22 cellular contexts compared by ENCODE assay signal in genomic region chr2:133146893-133147292, GRCh38.
A peak's percentile ranks its signal among the peaks of the same experiment; 100 is the strongest.
DNase-seq lines count a peak whose midpoint lies in the region; TF ChIP-seq lines count a peak whose summit lies in the region.
"Had no signal": no experiment of that assay in that cellular context is flagged by ENCODE, and none has a peak within 500 bp of the region (broad histone marks: within the 10 kb centered on the region; RNA-seq: fewer than 3 reads in every experiment).

No MANE protein-coding gene starts in this region.

- no peaks in the 10 kb centered on the region for H3K4me1 ChIP-seq in BE2C
- H3K4me1 ChIP-seq: Caco-2, esophagus squamous epithelium, heart left ventricle, tibial nerve had no signal

- H3K27me3 ChIP-seq in BE2C, result no peaks in the 10 kb centered on the region
- H3K27me3 ChIP-seq: cardiac muscle cell, esophagus squamous epithelium, heart left ventricle, tibial nerve had no signal

- H3K36me3 ChIP-seq in BE2C, result no peaks in the 10 kb centered on the region
- H3K36me3 ChIP-seq: cardiac muscle cell, esophagus squamous epithelium, heart left ventricle, tibial nerve had no signal

- H3K4me3 Mint-ChIP-seq in HFFc6, result no peak overlapping the region
- H3K4me3 Mint-ChIP-seq: B cell had no signal

- H3K9me3 Mint-ChIP-seq in HFFc6, result no peaks in the 10 kb centered on the region

- no peaks in the 10 kb centered on the region for H3K9me3 ChIP-seq in BE2C
- H3K9me3 ChIP-seq: Caco-2, esophagus squamous epithelium, heart left ventricle had no signal

- no peaks in the 10 kb centered on the region for H3K36me3 Mint-ChIP-seq in HFFc6 (ENCODE audit: low read depth)

- no peak overlapping the region for H3K27ac ChIP-seq in VCaP
- H3K27ac ChIP-seq: cardiac muscle cell, esophagus squamous epithelium, heart left ventricle, tibial nerve had no signal

- H3K4me3 ChIP-seq in AG09309 (ENCODE audit: control insufficient read depth, low read depth, low read length) (no peak overlapping the region), BE2C (ENCODE audit: low read depth, low read length) (no peak overlapping the region)
- H3K4me3 ChIP-seq: cardiac muscle cell, esophagus squamous epithelium, heart left ventricle, tibial nerve had no signal

- H3K27ac Mint-ChIP-seq in HFFc6, result no peak overlapping the region
- H3K27ac Mint-ChIP-seq: B cell had no signal

- no peaks in the 10 kb centered on the region; the same call in 1 of the 2 replicates for H3K4me1 Mint-ChIP-seq in HFFc6 (ENCODE audit: low read depth)
- H3K4me1 Mint-ChIP-seq: B cell had no signal

- TF ChIP-seq CTCF in AG09309 (IDR thresholded peaks at IDR 0.05; ENCODE audit: control insufficient read depth, insufficient read depth, low read depth, low read length, missing control alignments), result peak; percentile 34
- TF ChIP-seq CTCF in HFFc6 (IDR thresholded peaks at IDR 0.05), result peak; percentile 49
- peak; percentile 34 for TF ChIP-seq CTCF in VCaP (conservative IDR thresholded peaks at IDR 0.05)
- TF ChIP-seq CTCF in BE2C (IDR thresholded peaks at IDR 0.05; ENCODE audit: low read depth, low read length), result no peak

- no peaks in the 10 kb centered on the region for H3K27me3 Mint-ChIP-seq in HFFc6 (ENCODE audit: insufficient read depth)
- H3K27me3 Mint-ChIP-seq: B cell had no signal

- DNase-seq in AG09309 (ENCODE audit: low read depth), result no peak
- no peak for DNase-seq in HFFc6
- peak; percentile 17 for DNase-seq in inferior parietal cortex (ENCODE audit: extremely low spot score)
- DNase-seq in NCI-H226, result no peak
- DNase-seq in NCI-H2171 treated with DMSO at 0.1 percent for 48 hours (lab: John Stamatoyannopoulos, UW), result no peak
- DNase-seq in NCI-H446 (lab: John Stamatoyannopoulos, UW), result no peak
- no peak for DNase-seq in BE2C
- DNase-seq: activated CD4-positive, alpha-beta T cell treated with anti-CD3 and anti-CD28 coated beads, Interleukin-2, amount 50 U/mL, for 1 hour; activated CD8-positive, alpha-beta memory T cell treated with anti-CD3 and anti-CD28 coated beads, Interleukin-2, amount 50 U/mL, for 48 hours; activated effector memory CD4-positive, alpha-beta T cell treated with Interleukin-2 at 50 U/mL for 16 hours; Caco-2; esophagus squamous epithelium; heart left ventricle; mammary epithelial cell; NCI-H1436 treated with DMSO at 0.1 percent for 48 hours; NCI-H345; posterior cingulate gyrus; stimulated activated naive CD4-positive, alpha-beta T cell had no signal
